Comparison of ENCODE assay signal across 8 cellular contexts in the genomic region with DNA sequence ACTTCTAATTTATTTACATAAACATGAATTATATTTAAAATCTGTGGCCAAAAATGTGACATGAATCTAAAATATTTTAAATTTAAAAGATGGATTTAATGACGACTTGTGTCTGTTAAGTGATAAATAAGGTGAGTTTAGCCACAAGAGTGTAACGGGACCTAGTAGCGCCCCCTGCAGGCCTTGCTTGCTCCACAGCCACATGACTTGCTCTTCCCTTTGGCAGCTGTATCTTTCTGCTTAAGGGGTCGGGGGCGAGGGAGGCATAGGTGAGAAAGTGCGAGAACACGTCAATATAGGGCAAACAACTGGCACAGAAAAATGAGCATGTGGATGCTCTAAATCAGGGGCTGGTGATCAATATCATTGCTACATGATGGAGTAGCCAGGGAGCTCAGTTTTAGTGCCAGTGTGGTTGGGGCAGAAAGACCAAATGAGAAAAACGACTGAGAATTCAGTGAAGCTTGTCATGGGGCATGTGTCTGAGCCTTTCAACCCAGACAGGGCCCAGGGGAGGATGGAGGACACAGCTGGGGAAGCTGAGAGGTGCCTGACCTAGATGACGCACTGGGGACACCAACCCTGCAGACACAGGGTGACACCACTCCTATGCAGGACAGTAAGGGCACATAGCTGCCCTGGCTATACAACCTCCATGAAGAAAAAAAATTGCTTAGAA. TPM values are rescaled to one million over a fixed set of nuclear protein-coding genes. Genes with fewer than 3 reads are reported as not detected.
DNase-seq lines count a peak whose midpoint lies in the region; ATAC-seq and TF ChIP-seq lines count a peak whose summit lies in the region.

No MANE protein-coding gene starts in this region.

- DNase-seq in ELF-1 (ENCODE audit: low read depth, low spot score) (peak; percentile 75), KBM-7 (peak; percentile 61), dermis microvascular lymphatic vessel endothelial cell (ENCODE audit: low read depth in 2 of 2) (peak; percentile 44 to 75), mucosa of descending colon (peak; percentile 60 to 85 (median 77)), medulla oblongata (ENCODE audit: extremely low spot score) (no peak)
- DNase-seq in activated CD4-positive, CD25-positive, alpha-beta regulatory T cell treated with anti-CD3 and anti-CD28 coated beads, Interleukin-2, amount 50 U/mL, for 16 hours (ENCODE audit: low read depth, low spot score): peak; percentile 28
- DNase-seq in stimulated activated naive CD4-positive, alpha-beta T cell treated with Interleukin-2 at 50 U/mL for 16 hours (lab: John Stamatoyannopoulos, UW): peak; percentile 58

- H3K36me3 ChIP-seq in mucosa of descending colon (ENCODE audit: low read depth): no peaks in the 10 kb centered on the region

- in situ Hi-C loops in KBM-7 (cut with MboI; ENCODE audit: low pct_unique_long_range_greater_than_20kb, low sequenced_read_pairs): no loop called here

- ATAC-seq in mucosa of descending colon (peak; percentile 72), GM19452 (IDR thresholded peaks at IDR 0.05; ENCODE audit: unreplicated experiment) (no peak)

- TF ChIP-seq CTCF in mucosa of descending colon (IDR thresholded peaks at IDR 0.05): peak; percentile 50

- no peaks in the 10 kb centered on the region for H3K9me3 ChIP-seq in mucosa of descending colon

- H3K4me3 ChIP-seq in mucosa of descending colon: no peak overlapping the region

- intact Hi-C loops in mucosa of descending colon (cut with DNase I, micrococcal nuclease): no loop called here

- no peaks in the 10 kb centered on the region for H3K4me1 ChIP-seq in mucosa of descending colon (ENCODE audit: low read depth)

RNA-seq across cellular contexts. Expression of gene PAXIP1, which starts 49.8 kb away (rescaled TPM):
- total RNA-seq in dermis microvascular lymphatic vessel endothelial cell: 4.5 and 5.4 TPM in 2 replicates
- 10 to 100 TPM; 11.2 to 15.9 (median 11.5) TPM for total RNA-seq in mucosa of descending colon
